Comparison of ENCODE assay signal across 1 cellular context in genomic region chr3:187186801-187187421, GRCh38.
TF ChIP-seq lines count a peak whose summit lies in the region.

No MANE protein-coding gene starts in this region.

TF ChIP-seq in HCT116, 20 proteins besides CTCF, POLR2A, EP300 and RAD21 (continued from another document):
- TF ChIP-seq, protein P1, sequence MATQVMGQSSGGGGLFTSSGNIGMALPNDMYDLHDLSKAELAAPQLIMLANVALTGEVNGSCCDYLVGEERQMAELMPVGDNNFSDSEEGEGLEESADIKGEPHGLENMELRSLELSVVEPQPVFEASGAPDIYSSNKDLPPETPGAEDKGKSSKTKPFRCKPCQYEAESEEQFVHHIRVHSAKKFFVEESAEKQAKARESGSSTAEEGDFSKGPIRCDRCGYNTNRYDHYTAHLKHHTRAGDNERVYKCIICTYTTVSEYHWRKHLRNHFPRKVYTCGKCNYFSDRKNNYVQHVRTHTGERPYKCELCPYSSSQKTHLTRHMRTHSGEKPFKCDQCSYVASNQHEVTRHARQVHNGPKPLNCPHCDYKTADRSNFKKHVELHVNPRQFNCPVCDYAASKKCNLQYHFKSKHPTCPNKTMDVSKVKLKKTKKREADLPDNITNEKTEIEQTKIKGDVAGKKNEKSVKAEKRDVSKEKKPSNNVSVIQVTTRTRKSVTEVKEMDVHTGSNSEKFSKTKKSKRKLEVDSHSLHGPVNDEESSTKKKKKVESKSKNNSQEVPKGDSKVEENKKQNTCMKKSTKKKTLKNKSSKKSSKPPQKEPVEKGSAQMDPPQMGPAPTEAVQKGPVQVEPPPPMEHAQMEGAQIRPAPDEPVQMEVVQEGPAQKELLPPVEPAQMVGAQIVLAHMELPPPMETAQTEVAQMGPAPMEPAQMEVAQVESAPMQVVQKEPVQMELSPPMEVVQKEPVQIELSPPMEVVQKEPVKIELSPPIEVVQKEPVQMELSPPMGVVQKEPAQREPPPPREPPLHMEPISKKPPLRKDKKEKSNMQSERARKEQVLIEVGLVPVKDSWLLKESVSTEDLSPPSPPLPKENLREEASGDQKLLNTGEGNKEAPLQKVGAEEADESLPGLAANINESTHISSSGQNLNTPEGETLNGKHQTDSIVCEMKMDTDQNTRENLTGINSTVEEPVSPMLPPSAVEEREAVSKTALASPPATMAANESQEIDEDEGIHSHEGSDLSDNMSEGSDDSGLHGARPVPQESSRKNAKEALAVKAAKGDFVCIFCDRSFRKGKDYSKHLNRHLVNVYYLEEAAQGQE (IDR thresholded peaks at IDR 0.05; ENCODE audit: low read depth): no peak
- TF ChIP-seq, protein P2, sequence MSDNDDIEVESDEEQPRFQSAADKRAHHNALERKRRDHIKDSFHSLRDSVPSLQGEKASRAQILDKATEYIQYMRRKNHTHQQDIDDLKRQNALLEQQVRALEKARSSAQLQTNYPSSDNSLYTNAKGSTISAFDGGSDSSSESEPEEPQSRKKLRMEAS (IDR thresholded peaks at IDR 0.05): peak; percentile 2; the same call in 1 of the 2 replicates
- TF ChIP-seq POLR2AphosphoS5 (IDR thresholded peaks at IDR 0.05; ENCODE audit: low read depth, low read length) (no peak), CEBPB (IDR thresholded peaks at IDR 0.05; ENCODE audit: low read depth) (no peak), JUND (IDR thresholded peaks at IDR 0.05) (peak; percentile 55), CBX3 (IDR thresholded peaks at IDR 0.05; ENCODE audit: low read depth) (peak; percentile 59; the same call in 1 of the 2 replicates), SRF (IDR thresholded peaks at IDR 0.05; ENCODE audit: low read depth) (peak; percentile 87)
